In the genomic region with DNA sequence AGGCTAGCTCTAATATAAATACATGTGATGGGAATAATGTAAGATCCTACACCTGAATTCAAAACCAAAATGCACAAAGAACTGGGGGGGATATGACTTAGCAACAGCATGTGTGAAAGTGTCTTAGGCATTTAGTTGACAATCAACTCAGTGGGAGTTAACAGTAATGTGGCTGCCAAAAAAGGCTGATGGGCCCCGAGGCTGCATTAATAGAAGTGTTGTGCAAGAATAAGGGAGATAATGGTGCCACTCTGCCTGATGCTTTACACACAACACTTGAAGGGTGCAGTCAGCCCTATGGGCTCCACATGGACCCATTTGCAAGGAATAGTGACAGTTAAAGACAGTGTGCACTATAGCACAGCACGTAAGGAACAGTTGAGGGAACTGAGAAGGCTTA, we compare ENCODE assay signal across 28 cellular contexts.
"Had no signal": no experiment of that assay in that cellular context is flagged by ENCODE, and none has a peak within 500 bp of the region (broad histone marks: within the 10 kb centered on the region; RNA-seq: fewer than 3 reads in every experiment).

No MANE protein-coding gene starts in this region.

- H3K4me1 Mint-ChIP-seq: activated B cell treated with CpG ODN at 0.5 μM for 24 hours; activated CD4-positive, alpha-beta T cell treated with anti-CD3 and anti-CD28 coated beads, Interleukin-2, amount 10 ng/mL, durations not matched to agents 24 days and 14 days; activated CD8-positive, alpha-beta memory T cell treated with anti-CD3 and anti-CD28 coated beads, Interleukin-2, amount 10 ng/mL, durations not matched to agents 7 days and 5 days; activated naive CD8-positive, alpha-beta T cell treated with anti-CD3 and anti-CD28 coated beads, Interleukin-2, amount 50 U/mL, for 24 hours; IgD-negative memory B cell; T-helper 17 cell had no signal

- H3K9me3 Mint-ChIP-seq: activated B cell treated with CpG ODN at 0.5 μM for 24 hours; activated CD4-positive, alpha-beta T cell treated with anti-CD3 and anti-CD28 coated beads, Interleukin-2, amount 10 ng/mL, durations not matched to agents 24 days and 14 days; activated naive CD8-positive, alpha-beta T cell treated with anti-CD3 and anti-CD28 coated beads, Interleukin-2, amount 50 U/mL, for 24 hours; activated T-cell treated with anti-CD3 and anti-CD28 coated beads, Interleukin-2, amount 50 U/mL, for 24 hours; IgD-negative memory B cell had no signal

- H3K27ac ChIP-seq: cardiac muscle cell, Peyer's patch, SJSA1 had no signal

- H3K4me3 ChIP-seq: cardiac muscle cell, Peyer's patch, SJSA1 had no signal

- H3K36me3 Mint-ChIP-seq: activated CD8-positive, alpha-beta memory T cell treated with anti-CD3 and anti-CD28 coated beads, Interleukin-2, amount 10 ng/mL, durations not matched to agents 7 days and 5 days; activated naive CD4-positive, alpha-beta T cell treated with anti-CD3 and anti-CD28 coated beads, Interleukin-2, amount 50 U/mL, for 72 hours; brain; IgD-negative memory B cell had no signal

- H3K27me3 Mint-ChIP-seq: activated B cell treated with CpG ODN at 0.5 μM for 24 hours; activated CD4-positive, alpha-beta T cell treated with anti-CD3 and anti-CD28 coated beads, Interleukin-2, amount 10 ng/mL, durations not matched to agents 24 days and 14 days; activated CD8-positive, alpha-beta memory T cell treated with anti-CD3 and anti-CD28 coated beads, Interleukin-2, amount 10 ng/mL, durations not matched to agents 7 days and 5 days; activated naive CD8-positive, alpha-beta T cell treated with anti-CD3 and anti-CD28 coated beads, Interleukin-2, amount 50 U/mL, for 24 hours; activated T-cell treated with anti-CD3 and anti-CD28 coated beads, Interleukin-2, amount 50 U/mL, for 24 hours; brain; IgD-negative memory B cell; T-helper 17 cell had no signal

- H3K9me3 ChIP-seq: Peyer's patch, SJSA1 had no signal

- H3K4me1 ChIP-seq: Peyer's patch, SJSA1 had no signal

- H3K36me3 ChIP-seq: cardiac muscle cell, Peyer's patch, SJSA1 had no signal

- H3K27me3 ChIP-seq: cardiac muscle cell, Peyer's patch, SJSA1 had no signal

- ATAC-seq: activated CD8-positive, alpha-beta memory T cell treated with anti-CD3 and anti-CD28 coated beads, Interleukin-2, amount 10 ng/mL, durations not matched to agents 7 days and 5 days; activated naive CD4-positive, alpha-beta T cell treated with anti-CD3 and anti-CD28 coated beads, Interleukin-2, amount 50 U/mL, for 72 hours; activated naive CD8-positive, alpha-beta T cell treated with anti-CD3 and anti-CD28 coated beads, Interleukin-2, amount 50 U/mL, for 24 hours; T-helper 17 cell had no signal

- H3K4me3 Mint-ChIP-seq: activated B cell treated with CpG ODN at 0.5 μM for 24 hours; activated CD4-positive, alpha-beta T cell treated with anti-CD3 and anti-CD28 coated beads, Interleukin-2, amount 10 ng/mL, durations not matched to agents 24 days and 14 days; activated CD8-positive, alpha-beta memory T cell treated with anti-CD3 and anti-CD28 coated beads, Interleukin-2, amount 10 ng/mL, durations not matched to agents 7 days and 5 days; activated naive CD8-positive, alpha-beta T cell treated with anti-CD3 and anti-CD28 coated beads, Interleukin-2, amount 50 U/mL, for 24 hours; activated T-cell treated with anti-CD3 and anti-CD28 coated beads, Interleukin-2, amount 50 U/mL, for 24 hours; brain; IgD-negative memory B cell; T-helper 17 cell had no signal

- H3K27ac Mint-ChIP-seq: activated B cell treated with CpG ODN at 0.5 μM for 24 hours; activated CD4-positive, alpha-beta T cell treated with anti-CD3 and anti-CD28 coated beads, Interleukin-2, amount 10 ng/mL, durations not matched to agents 24 days and 14 days; activated CD8-positive, alpha-beta memory T cell treated with anti-CD3 and anti-CD28 coated beads, Interleukin-2, amount 10 ng/mL, durations not matched to agents 7 days and 5 days; activated naive CD4-positive, alpha-beta T cell treated with anti-CD3 and anti-CD28 coated beads, Interleukin-2, amount 50 U/mL, for 72 hours; activated naive CD8-positive, alpha-beta T cell treated with anti-CD3 and anti-CD28 coated beads, Interleukin-2, amount 50 U/mL, for 24 hours; activated T-cell treated with anti-CD3 and anti-CD28 coated beads, Interleukin-2, amount 50 U/mL, for 24 hours; brain; IgD-negative memory B cell; T-helper 17 cell had no signal

- DNase-seq: activated B cell treated with CpG ODN at 0.5 μM for 24 hours; activated CD4-positive, alpha-beta T cell treated with anti-CD3 and anti-CD28 coated beads for 1 hour; activated CD4-positive, alpha-beta T cell treated with anti-CD3 and anti-CD28 coated beads, Interleukin-2, amount 10 ng/mL, durations not matched to agents 24 days and 14 days; activated CD4-positive, alpha-beta T cell treated with anti-CD3 and anti-CD28 coated beads, Interleukin-2, amount 50 U/mL, for 48 hours; activated CD8-positive, alpha-beta memory T cell treated with anti-CD3 and anti-CD28 coated beads, Interleukin-2, amount 10 ng/mL, durations not matched to agents 7 days and 5 days; activated effector memory CD4-positive, alpha-beta T cell treated with anti-CD3 and anti-CD28 coated beads, Interleukin-2, amount 50 U/mL, for 16 hours; activated naive CD4-positive, alpha-beta T cell treated with Interleukin-2 at 50 U/mL for 16 hours; activated naive CD8-positive, alpha-beta T cell treated with anti-CD3 and anti-CD28 coated beads, Interleukin-2, amount 50 U/mL, for 24 hours; activated T-cell treated with anti-CD3 and anti-CD28 coated beads, Interleukin-2, amount 50 U/mL, for 24 hours; amniotic stem cell; KG1; NCI-H1092; NCI-H1436; NCI-H187 treated with DMSO at 0.1 percent for 48 hours; NCI-H2081 treated with DMSO at 0.1 percent for 48 hours; NCI-H2171 treated with DMSO at 0.1 percent for 48 hours; NCI-H446; NK-92 treated with Interleukin-12 subunit alpha and Interleukin-12 subunit beta, amount 100 ng/mL, for 24 hours; OCI-M1; Peyer's patch; SHP77; T-helper 17 cell; T-helper 9 cell had no signal
